In the genomic region with DNA sequence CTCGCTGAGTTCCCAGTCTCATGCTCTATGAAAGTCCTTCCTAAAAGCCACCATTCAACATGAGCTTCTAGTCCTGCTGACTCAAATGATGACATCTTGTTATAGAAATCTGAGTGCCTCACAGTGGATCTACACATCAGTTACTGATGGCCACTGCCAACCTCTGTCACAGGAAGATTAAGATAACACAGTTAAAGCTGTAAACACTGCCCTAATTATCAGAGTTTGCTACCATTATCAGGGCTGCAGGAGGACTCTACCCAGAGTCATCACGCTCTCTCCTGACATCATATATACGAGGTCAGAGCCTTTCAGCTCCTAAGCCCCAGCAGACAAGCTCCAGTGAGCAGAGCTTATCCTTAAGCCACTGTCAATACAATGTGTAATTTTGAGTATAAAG, we compare ENCODE assay signal across 1 cellular context.
TF ChIP-seq lines count a peak whose summit lies in the region.

No MANE protein-coding gene starts in this region.

TF ChIP-seq in IMR-90, 13 proteins besides CTCF, POLR2A, EP300 and RAD21:
- TF ChIP-seq MXI1 (IDR thresholded peaks at IDR 0.05; ENCODE audit: borderline replicate concordance, low read depth, low read length): no peak
